1 cellular context compared by ENCODE assay signal in genomic region chr7:44325181-44325671, GRCh38.
TF ChIP-seq lines count a peak whose summit lies in the region.

TSS of gene CAMK2B (minus strand) at chr7:44325594. CDS start at chr7:44325421, 173 bp downstream.

TF ChIP-seq in HepG2, 621 proteins besides CTCF, POLR2A, EP300 and RAD21 (continued from another document):
- TF ChIP-seq PRDM15 (CRISPR knock-in tag; IDR thresholded peaks at IDR 0.05), result no peak
